ENCODE assay signal across 30 cellular contexts in the genomic region with DNA sequence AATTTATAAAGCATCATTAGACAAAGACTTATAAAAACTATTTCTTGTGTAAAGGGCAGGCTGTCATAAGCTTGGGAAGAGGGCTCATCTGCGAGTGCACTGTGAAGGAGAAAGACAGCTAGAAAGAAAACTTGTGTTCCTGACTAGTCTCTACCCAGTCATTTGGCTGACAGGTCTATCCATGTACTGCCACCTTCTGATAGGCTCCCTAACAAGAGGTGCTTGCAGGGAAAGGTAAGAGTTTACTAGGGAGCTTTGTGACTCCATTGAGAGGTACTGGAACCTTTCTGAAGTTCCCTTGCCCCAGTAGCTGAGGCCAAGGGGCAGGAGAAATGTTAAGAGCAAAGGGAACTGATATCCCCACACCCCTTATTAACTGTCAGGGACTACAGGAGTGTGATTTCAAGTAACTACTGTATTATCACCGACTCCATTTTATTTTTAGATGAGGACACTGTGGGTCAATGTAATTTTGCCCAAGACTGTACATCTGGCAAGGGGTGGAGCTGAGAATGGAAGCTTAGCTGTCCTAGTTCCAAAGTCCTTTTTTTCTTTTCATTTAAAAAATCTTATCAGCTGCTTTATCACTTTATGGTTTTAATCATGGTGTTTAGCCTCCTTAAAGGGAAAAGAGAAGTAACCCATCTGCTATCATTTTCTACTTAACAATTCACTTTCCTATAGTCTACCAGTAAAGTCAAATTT.
A peak's percentile ranks its signal among the peaks of the same experiment; 100 is the strongest.
DNase-seq lines count a peak whose midpoint lies in the region; ATAC-seq, FAIRE-seq and TF ChIP-seq lines count a peak whose summit lies in the region.
"Had no signal": no experiment of that assay in that cellular context is flagged by ENCODE, and none has a peak within 500 bp of the region (broad histone marks: within the 10 kb centered on the region; RNA-seq: fewer than 3 reads in every experiment).

No MANE protein-coding gene starts in this region.

- H4K20me1 ChIP-seq in HCT116 (ENCODE audit: insufficient read depth): no peaks in the 10 kb centered on the region
- H4K20me1 ChIP-seq in neural progenitor cell (ENCODE audit: low read depth): no peaks in the 10 kb centered on the region

- no peaks in the 10 kb centered on the region for H3K9me3 ChIP-seq in HCT116 (ENCODE audit: control insufficient read depth in 1 of 2, insufficient read depth in 1 of 2, low read depth in 1 of 2, low read length in 2 of 2)
- H3K9me3 ChIP-seq in neural progenitor cell (ENCODE audit: low read depth): no peaks in the 10 kb centered on the region
- H3K9me3 ChIP-seq: BE2C, MG63, SJCRH30 had no signal

- H3K4me2 ChIP-seq in HCT116 (ENCODE audit: low read length) (no peak overlapping the region), neural progenitor cell (no peak overlapping the region)
- H3K4me2 ChIP-seq: PC-9 had no signal

- no peak for TF ChIP-seq CTCF in HCT116 (IDR thresholded peaks at IDR 0.05 in 2 of 3, conservative IDR thresholded peaks at IDR 0.05 in 1 of 3; ENCODE audit: borderline replicate concordance in 1 of 3, insufficient read depth in 1 of 3, low read depth in 2 of 3, low read length in 2 of 3)
- TF ChIP-seq CTCF in bronchial epithelial cell (IDR thresholded peaks at IDR 0.05; ENCODE audit: insufficient read depth, low read length, severe bottlenecking): no peak
- no peak for TF ChIP-seq CTCF in neural progenitor cell (IDR thresholded peaks at IDR 0.05)

- H3K27me3 ChIP-seq in HCT116 (ENCODE audit: insufficient read depth, low read length) (peaks cover 53% of the 10 kb centered on the region), bronchial epithelial cell (ENCODE audit: control insufficient read depth, insufficient read depth, low read length) (no peaks in the 10 kb centered on the region), neural progenitor cell (no peaks in the 10 kb centered on the region)
- H3K27me3 ChIP-seq: BE2C, MG63, SJCRH30 had no signal

- intact Hi-C loops in HCT116 (cut with micrococcal nuclease): no loop called here

- CTCF ChIA-PET in HCT116 (lab: Charles Lee): no interaction called here

- H2AFZ ChIP-seq in HCT116 (ENCODE audit: low read depth, low read length, poor library complexity, severe bottlenecking): no peak overlapping the region
- no peak overlapping the region for H2AFZ ChIP-seq in neural progenitor cell (replicated peaks)
- H2AFZ ChIP-seq: PC-9 had no signal

- FAIRE-seq in bronchial epithelial cell (lab: Jason Lieb, UNC): no peak
- FAIRE-seq: GM12892, H54 had no signal

- TF ChIP-seq RAD21 in HCT116 (IDR thresholded peaks at IDR 0.05; ENCODE audit: low read depth): no peak

- no peaks in the 10 kb centered on the region for H3K27me3 Mint-ChIP-seq in neural progenitor cell (ENCODE audit: insufficient read depth, low read depth)

- H3K9ac ChIP-seq in HCT116 (ENCODE audit: low read length): no peak overlapping the region
- no peak overlapping the region for H3K9ac ChIP-seq in neural progenitor cell

- H3K27ac ChIP-seq in HCT116 (ENCODE audit: low read depth, low read length) (no peak overlapping the region), neural progenitor cell (no peak overlapping the region)
- H3K27ac ChIP-seq: 22Rv1, PC-9, SJCRH30 had no signal

- no peaks in the 10 kb centered on the region for H3K4me1 ChIP-seq in HCT116 (ENCODE audit: control insufficient read depth in 1 of 2, insufficient read depth in 2 of 2, low read length in 2 of 2)
- H3K4me1 ChIP-seq in neural progenitor cell: peaks cover 4% of the 10 kb centered on the region
- H3K4me1 ChIP-seq: BE2C, SJCRH30 had no signal

- H3K36me3 Mint-ChIP-seq in neural progenitor cell: no peaks in the 10 kb centered on the region
- H3K36me3 Mint-ChIP-seq: CD14-positive monocyte; CD8-positive, alpha-beta memory T cell had no signal

- H3K79me2 ChIP-seq in HCT116 (ENCODE audit: insufficient read depth, low read length): no peaks in the 10 kb centered on the region
- H3K79me2 ChIP-seq in neural progenitor cell (ENCODE audit: low read depth): no peaks in the 10 kb centered on the region

- H3K9me2 ChIP-seq in HCT116 (ENCODE audit: insufficient read depth): no peaks in the 10 kb centered on the region

- no peaks in the 10 kb centered on the region for H3F3A ChIP-seq in neural progenitor cell (ENCODE audit: low read depth)

- peaks cover 13% of the 10 kb centered on the region for H3K4me1 Mint-ChIP-seq in neural progenitor cell
- H3K4me1 Mint-ChIP-seq: CD14-positive monocyte; CD8-positive, alpha-beta memory T cell had no signal

- TF ChIP-seq POLR2A in HCT116 (IDR thresholded peaks at IDR 0.05; ENCODE audit: borderline replicate concordance, extremely low read depth, insufficient read depth, insufficient read length) (no peak), GM18505 (IDR thresholded peaks at IDR 0.05; ENCODE audit: borderline replicate concordance, extremely low read depth, insufficient read depth, insufficient read length) (no peak)

- no TSS peak for BruUV-seq in HCT116 (replicated peaks; lab: Mats Ljungman, UMichigan)

- H3K4me3 ChIP-seq in HCT116 (replicated peaks in 1 of 2; ENCODE audit: low read depth in 1 of 2, low read length in 2 of 2) (no peak overlapping the region), bronchial epithelial cell (ENCODE audit: low read depth, low read length) (no peak overlapping the region), neural progenitor cell (no peak overlapping the region)
- H3K4me3 ChIP-seq: MG63, PC-9, SJCRH30 had no signal

- H3K9me3 Mint-ChIP-seq in neural progenitor cell: no peaks in the 10 kb centered on the region
- H3K9me3 Mint-ChIP-seq: CD14-positive monocyte; CD8-positive, alpha-beta memory T cell had no signal

- H3K4me3 Mint-ChIP-seq in neural progenitor cell: no peak overlapping the region
- H3K4me3 Mint-ChIP-seq: CD14-positive monocyte; CD8-positive, alpha-beta memory T cell had no signal

- RAD21 ChIA-PET in HCT116 (lab: Charles Lee; ENCODE audit: low non-redundant PET in 1 of 2, low total read pairs in 2 of 2, uncharacterized antibody in 2 of 2, unreplicated experiment in 2 of 2): interaction anchor here in 1 of 2 experiments (0.6 kb wide), 1 partner anchor 446 kb away, joined by 3 read pairs; no protein-coding TSS in a partner anchor

- peak overlapping the region; percentile 53 for H3K27ac Mint-ChIP-seq in neural progenitor cell
- H3K27ac Mint-ChIP-seq: CD14-positive monocyte; CD8-positive, alpha-beta memory T cell had no signal

- POLR2A ChIA-PET in HCT116 (lab: Charles Lee): no interaction called here

- ATAC-seq in HCT116 (peak; percentile 36; the same call in 1 of the 2 replicates), GM18505 (IDR thresholded peaks at IDR 0.05; ENCODE audit: unreplicated experiment) (no peak)
- ATAC-seq: Right ventricle myocardium inferior, SK-N-SH treated with all-trans-retinoic acid at 6 μM for 48 hours had no signal

- H3K36me3 ChIP-seq in HCT116 (ENCODE audit: control insufficient read depth in 1 of 2, insufficient read depth in 2 of 2, low read length in 2 of 2) (no peaks in the 10 kb centered on the region), bronchial epithelial cell (ENCODE audit: control insufficient read depth, insufficient read depth, low read length) (no peaks in the 10 kb centered on the region), neural progenitor cell (no peaks in the 10 kb centered on the region)
- H3K36me3 ChIP-seq: BE2C, MG63, SJCRH30 had no signal

- DNase-seq in NCI-H1092 (lab: John Stamatoyannopoulos, UW) (peak; percentile 2), NCI-H1092 treated with DMSO at 0.1 percent for 48 hours (lab: John Stamatoyannopoulos, UW) (no peak), HCT116 (ENCODE audit: low read depth, low spot score) (no peak), bronchial epithelial cell (ENCODE audit: low read depth) (peak; percentile 5), neural progenitor cell (ENCODE audit: low spot score) (no peak), 8988T (no peak), anterior cingulate cortex (lab: John Stamatoyannopoulos, UW) (no peak)
- DNase-seq: ACHN; BE2C; Calu3; CD8-positive, alpha-beta memory T cell; DMS153; DND-41; KBM-7; MG63; NCI-H1417; NCI-H1694; NCI-H2029 treated with DMSO at 0.1 percent for 48 hours; NCI-H2227 treated with DMSO at 0.1 percent for 48 hours; NCI-H526 treated with DMSO at 0.1 percent for 48 hours; NK-92 treated with Interleukin-12 subunit alpha and Interleukin-12 subunit beta, amount 100 ng/mL, for 24 hours; PC-9; SJCRH30 had no signal

TF ChIP-seq in HCT116, 20 proteins besides CTCF, POLR2A, EP300 and RAD21 (continues in another document):
- TF ChIP-seq ATF3 (IDR thresholded peaks at IDR 0.05) (no peak), CEBPB (IDR thresholded peaks at IDR 0.05; ENCODE audit: low read depth) (no peak), EZH2 (IDR thresholded peaks at IDR 0.05) (no peak), TCF7L2 (IDR thresholded peaks at IDR 0.05; ENCODE audit: borderline replicate concordance, extremely low read depth, insufficient read depth, insufficient read length) (no peak), SIN3A (IDR thresholded peaks at IDR 0.05; ENCODE audit: low read depth) (no peak), ZFX (IDR thresholded peaks at IDR 0.05) (no peak), EZH2phosphoT487 (IDR thresholded peaks at IDR 0.05; ENCODE audit: borderline replicate concordance) (no peak), SRF (IDR thresholded peaks at IDR 0.05; ENCODE audit: low read depth) (no peak), EGR1 (IDR thresholded peaks at IDR 0.05; ENCODE audit: low read depth) (no peak), ELF1 (IDR thresholded peaks at IDR 0.05; ENCODE audit: borderline replicate concordance, low read depth) (no peak), POLR2AphosphoS5 (IDR thresholded peaks at IDR 0.05; ENCODE audit: low read depth, low read length) (no peak)
- TF ChIP-seq, protein P1, sequence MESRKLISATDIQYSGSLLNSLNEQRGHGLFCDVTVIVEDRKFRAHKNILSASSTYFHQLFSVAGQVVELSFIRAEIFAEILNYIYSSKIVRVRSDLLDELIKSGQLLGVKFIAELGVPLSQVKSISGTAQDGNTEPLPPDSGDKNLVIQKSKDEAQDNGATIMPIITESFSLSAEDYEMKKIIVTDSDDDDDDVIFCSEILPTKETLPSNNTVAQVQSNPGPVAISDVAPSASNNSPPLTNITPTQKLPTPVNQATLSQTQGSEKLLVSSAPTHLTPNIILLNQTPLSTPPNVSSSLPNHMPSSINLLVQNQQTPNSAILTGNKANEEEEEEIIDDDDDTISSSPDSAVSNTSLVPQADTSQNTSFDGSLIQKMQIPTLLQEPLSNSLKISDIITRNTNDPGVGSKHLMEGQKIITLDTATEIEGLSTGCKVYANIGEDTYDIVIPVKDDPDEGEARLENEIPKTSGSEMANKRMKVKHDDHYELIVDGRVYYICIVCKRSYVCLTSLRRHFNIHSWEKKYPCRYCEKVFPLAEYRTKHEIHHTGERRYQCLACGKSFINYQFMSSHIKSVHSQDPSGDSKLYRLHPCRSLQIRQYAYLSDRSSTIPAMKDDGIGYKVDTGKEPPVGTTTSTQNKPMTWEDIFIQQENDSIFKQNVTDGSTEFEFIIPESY (IDR thresholded peaks at IDR 0.05; ENCODE audit: extremely low read depth, insufficient replicate concordance, low read length): no peak

Comparison
In these comparisons a context has a peak if more than half of its experiments do, and no peak if none do; other contexts are left out.
1. DNase-seq: peak in NCI-H1092 (single experiment) and bronchial epithelial cell (single experiment); none in NCI-H1092 treated with DMSO at 0.1 percent for 48 hours (single experiment), HCT116 (single experiment), neural progenitor cell (single experiment), 8988T (single experiment) and anterior cingulate cortex (0 of 58).